16 cellular contexts compared by ENCODE assay signal in genomic region chr3:15290731-15291130, GRCh38. TPM values are rescaled to one million over a fixed set of nuclear protein-coding genes. Genes with fewer than 3 reads are reported as not detected.
DNase-seq lines count a peak whose midpoint lies in the region; ATAC-seq, FAIRE-seq and TF ChIP-seq lines count a peak whose summit lies in the region.
"Had no signal": no experiment of that assay in that cellular context is flagged by ENCODE, and none has a peak within 500 bp of the region (broad histone marks: within the 10 kb centered on the region; RNA-seq: fewer than 3 reads in every experiment).

No MANE protein-coding gene starts in this region.

- peak overlapping the region; percentile 18 for H3K4me3 Mint-ChIP-seq in T-helper 1 cell treated with Interleukin-12 subunit alpha and Interleukin-12 subunit beta and Interleukin-4 antibody, amounts not matched to agents 30 μg/mL and 1 μg/mL, for 36 hours
- no peak overlapping the region for H3K4me3 Mint-ChIP-seq in dendritic cell treated with granulocyte-macrophage colony-stimulating factor and Interleukin-4, amounts not matched to agents 40 ng/mL and 50 ng/mL, for 4 days
- peak overlapping the region; percentile 35 for H3K4me3 Mint-ChIP-seq in stimulated activated memory B cell treated with anti-CD40 and anti-IgM and Interleukin-4, amounts not matched to agents 10 μg/mL and 1 μg/mL and 100 μg/mL, for 72 hours

- no peak for FAIRE-seq in GM12891 (lab: Jason Lieb, UNC)
- FAIRE-seq: A204.1, islet of Langerhans had no signal

- peaks cover 69% of the 10 kb centered on the region for H3K4me1 Mint-ChIP-seq in T-helper 1 cell treated with Interleukin-12 subunit alpha and Interleukin-12 subunit beta and Interleukin-4 antibody, amounts not matched to agents 30 μg/mL and 1 μg/mL, for 36 hours (ENCODE audit: low read depth)
- peaks cover 85% of the 10 kb centered on the region for H3K4me1 Mint-ChIP-seq in dendritic cell treated with granulocyte-macrophage colony-stimulating factor and Interleukin-4, amounts not matched to agents 40 ng/mL and 50 ng/mL, for 4 days (ENCODE audit: low read depth)
- H3K4me1 Mint-ChIP-seq in stimulated activated memory B cell treated with anti-CD40 and anti-IgM and Interleukin-4, amounts not matched to agents 10 μg/mL and 1 μg/mL and 100 μg/mL, for 72 hours = peaks cover 72% of the 10 kb centered on the region

- no peaks in the 10 kb centered on the region for H3K9me3 Mint-ChIP-seq in T-helper 1 cell treated with Interleukin-12 subunit alpha and Interleukin-12 subunit beta and Interleukin-4 antibody, amounts not matched to agents 30 μg/mL and 1 μg/mL, for 36 hours
- no peaks in the 10 kb centered on the region for H3K9me3 Mint-ChIP-seq in dendritic cell treated with granulocyte-macrophage colony-stimulating factor and Interleukin-4, amounts not matched to agents 40 ng/mL and 50 ng/mL, for 4 days
- no peaks in the 10 kb centered on the region for H3K9me3 Mint-ChIP-seq in stimulated activated memory B cell treated with anti-CD40 and anti-IgM and Interleukin-4, amounts not matched to agents 10 μg/mL and 1 μg/mL and 100 μg/mL, for 72 hours

- H3K36me3 Mint-ChIP-seq in T-helper 1 cell treated with Interleukin-12 subunit alpha and Interleukin-12 subunit beta and Interleukin-4 antibody, amounts not matched to agents 30 μg/mL and 1 μg/mL, for 36 hours (ENCODE audit: low read depth) = peaks cover 57% of the 10 kb centered on the region
- H3K36me3 Mint-ChIP-seq in dendritic cell treated with granulocyte-macrophage colony-stimulating factor and Interleukin-4, amounts not matched to agents 40 ng/mL and 50 ng/mL, for 4 days (ENCODE audit: low read depth) = peaks cover 5% of the 10 kb centered on the region
- H3K36me3 Mint-ChIP-seq in stimulated activated memory B cell treated with anti-CD40 and anti-IgM and Interleukin-4, amounts not matched to agents 10 μg/mL and 1 μg/mL and 100 μg/mL, for 72 hours = peaks cover 8% of the 10 kb centered on the region

- no peak for ATAC-seq in stimulated activated memory B cell treated with anti-CD40 and anti-IgM and Interleukin-4, amounts not matched to agents 10 μg/mL and 1 μg/mL and 100 μg/mL, for 72 hours
- ATAC-seq: gastroesophageal sphincter, right cardiac atrium had no signal

- H3K27ac Mint-ChIP-seq in T-helper 1 cell treated with Interleukin-12 subunit alpha and Interleukin-12 subunit beta and Interleukin-4 antibody, amounts not matched to agents 30 μg/mL and 1 μg/mL, for 36 hours = peak overlapping the region; percentile 72
- peak overlapping the region; percentile 94 for H3K27ac Mint-ChIP-seq in dendritic cell treated with granulocyte-macrophage colony-stimulating factor and Interleukin-4, amounts not matched to agents 40 ng/mL and 50 ng/mL, for 4 days
- peak overlapping the region; percentile 83 for H3K27ac Mint-ChIP-seq in stimulated activated memory B cell treated with anti-CD40 and anti-IgM and Interleukin-4, amounts not matched to agents 10 μg/mL and 1 μg/mL and 100 μg/mL, for 72 hours

- TF ChIP-seq POLR2A in GM12891 (IDR thresholded peaks at IDR 0.05; ENCODE audit: low read depth, low read length) = no peak

- DNase-seq in T-helper 1 cell = no peak
- no peak for DNase-seq in GM12891 (ENCODE audit: insufficient read length, low spot score)
- no peak for DNase-seq in GOT3 (lab: John Stamatoyannopoulos, UW)
- no peak for DNase-seq in HuH-7.5 (ENCODE audit: low spot score)
- DNase-seq in mucosa of gallbladder (ENCODE audit: low spot score) = no peak
- DNase-seq: IMR-90, NCI-H1417 treated with DMSO at 0.1 percent for 48 hours, RPMI8226, substantia nigra had no signal

- no peaks in the 10 kb centered on the region for H3K27me3 Mint-ChIP-seq in T-helper 1 cell treated with Interleukin-12 subunit alpha and Interleukin-12 subunit beta and Interleukin-4 antibody, amounts not matched to agents 30 μg/mL and 1 μg/mL, for 36 hours (ENCODE audit: low read depth)
- peaks cover 1% of the 10 kb centered on the region for H3K27me3 Mint-ChIP-seq in dendritic cell treated with granulocyte-macrophage colony-stimulating factor and Interleukin-4, amounts not matched to agents 40 ng/mL and 50 ng/mL, for 4 days
- H3K27me3 Mint-ChIP-seq in stimulated activated memory B cell treated with anti-CD40 and anti-IgM and Interleukin-4, amounts not matched to agents 10 μg/mL and 1 μg/mL and 100 μg/mL, for 72 hours = no peaks in the 10 kb centered on the region

- intact Hi-C loops in dendritic cell treated with granulocyte-macrophage colony-stimulating factor and Interleukin-4, amounts not matched to agents 40 ng/mL and 50 ng/mL, for 4 days (cut with micrococcal nuclease) = no loop called here

TF ChIP-seq in GM12891, 5 proteins besides CTCF, POLR2A, EP300 and RAD21:
- TF ChIP-seq PAX5 (IDR thresholded peaks at IDR 0.05; ENCODE audit: insufficient read depth, low read length, severe bottlenecking) (no peak), POU2F2 (IDR thresholded peaks at IDR 0.05; ENCODE audit: low read depth, low read length) (no peak), TAF1 (IDR thresholded peaks at IDR 0.05; ENCODE audit: low read depth, low read length) (no peak), POLR2AphosphoS5 (IDR thresholded peaks at IDR 0.05; ENCODE audit: low read depth, low read length) (no peak), SPI1 (IDR thresholded peaks at IDR 0.05; ENCODE audit: low read depth, low read length) (peak; percentile 80)

RNA-seq across cellular contexts. Expression of gene SH3BP5, which starts 41.7 kb away (rescaled TPM):
- polyA plus RNA-seq in GM12891 (2012; ENCODE audit: low read depth, missing spikeins) = 14.1 TPM
- total RNA-seq in mucosa of gallbladder = 60.4 TPM
